In the genomic region with DNA sequence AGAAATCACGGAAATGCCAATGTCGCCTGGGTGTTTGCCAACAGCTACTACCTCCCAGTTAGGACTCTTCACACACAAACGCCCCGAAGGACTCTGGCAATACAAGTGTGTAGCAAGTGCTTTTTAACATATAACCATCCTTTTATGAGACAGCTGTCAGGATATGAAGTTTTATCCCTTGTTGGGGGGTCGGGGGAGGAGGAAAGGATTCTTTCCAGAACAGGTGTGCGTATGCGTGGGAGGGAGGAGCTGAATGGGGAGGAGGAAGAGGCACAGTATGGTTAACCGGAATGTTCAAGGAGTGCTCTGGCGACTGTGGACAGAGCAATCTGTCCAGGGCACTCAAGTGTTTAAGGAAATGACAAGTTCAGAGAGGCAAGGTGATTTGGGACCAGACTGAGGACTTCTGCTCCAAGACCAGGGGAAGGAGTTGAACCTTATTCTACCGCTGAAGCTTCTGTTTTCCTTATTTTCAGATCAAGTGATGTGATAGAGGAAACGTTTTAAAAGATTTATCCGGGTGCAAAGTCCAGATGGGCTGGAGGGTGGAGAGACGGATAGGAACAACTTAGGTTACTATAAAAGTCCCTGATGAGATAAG, we compare ENCODE assay signal across 8 cellular contexts. TPM values are rescaled to one million over a fixed set of nuclear protein-coding genes. Genes with fewer than 3 reads are reported as not detected.
DNase-seq lines count a peak whose midpoint lies in the region; ATAC-seq and TF ChIP-seq lines count a peak whose summit lies in the region.

No MANE protein-coding gene starts in this region.

- H3K4me1 ChIP-seq in ascending aorta (peaks cover 3 to 18% of the 10 kb centered on the region in 2 donors), thoracic aorta (ENCODE audit: control insufficient read depth in 1 of 2, low read depth in 2 of 2) (peaks cover 25 to 38% of the 10 kb centered on the region in 2 donors)

- no peaks in the 10 kb centered on the region for H3K27me3 ChIP-seq in ascending aorta
- H3K27me3 ChIP-seq in thoracic aorta (replicated peaks; ENCODE audit: insufficient read depth), result no peaks in the 10 kb centered on the region

- H3K36me3 ChIP-seq in ascending aorta, result no peaks in the 10 kb centered on the region
- H3K36me3 ChIP-seq in thoracic aorta, result no peaks in the 10 kb centered on the region

- ATAC-seq in thoracic aorta (ENCODE audit: insufficient number of reproducible peaks, low FRiP score, low read depth) (no peak), GM19467 (IDR thresholded peaks at IDR 0.05; ENCODE audit: unreplicated experiment) (no peak), HG03469 (IDR thresholded peaks at IDR 0.05; ENCODE audit: unreplicated experiment) (no peak)

- H3K4me3 ChIP-seq in AG09309 (ENCODE audit: control insufficient read depth, low read depth, low read length), result peak overlapping the region; percentile 76
- peak overlapping the region; percentile 88 to 93 for H3K4me3 ChIP-seq in ascending aorta
- H3K4me3 ChIP-seq in thoracic aorta, result peak overlapping the region; percentile 84

- H3K27ac ChIP-seq in ascending aorta (peak overlapping the region; percentile 87 to 95), thoracic aorta (peak overlapping the region in 1 of 2 donors; percentile 82)

- no peaks in the 10 kb centered on the region for H3K9me3 ChIP-seq in ascending aorta
- no peaks in the 10 kb centered on the region for H3K9me3 ChIP-seq in thoracic aorta

- no peak for DNase-seq in AG09309 (ENCODE audit: low read depth)
- peak; percentile 93 for DNase-seq in HT-29 (ENCODE audit: low spot score)
- DNase-seq in ascending aorta (ENCODE audit: low spot score in 2 of 2), result no peak
- DNase-seq in left kidney (ENCODE audit: low read depth, low spot score), result peak; percentile 79
- DNase-seq in thoracic aorta (ENCODE audit: low spot score), result no peak
- DNase-seq in activated CD4-positive, alpha-beta T cell treated with anti-CD3 and anti-CD28 coated beads, Interleukin-2, amount 50 U/mL, for 4 hours, result no peak

- TF ChIP-seq CTCF in AG09309 (IDR thresholded peaks at IDR 0.05; ENCODE audit: control insufficient read depth, insufficient read depth, low read depth, low read length, missing control alignments) (no peak), ascending aorta (IDR thresholded peaks at IDR 0.05) (no peak), thoracic aorta (IDR thresholded peaks at IDR 0.05) (no peak)

- intact Hi-C loops in ascending aorta (cut with DNase I), result no loop called here

RNA-seq across cellular contexts. Expression of gene TSPAN3, which starts 1.3 kb away (rescaled TPM):
- total RNA-seq in HT-29 (2014; rRNA removed; shearing (Covaris generic)), result 363 and 364 TPM in 2 replicates
- 98.2 TPM for total RNA-seq in ascending aorta
- total RNA-seq in thoracic aorta, result 100 to 1,000 TPM; 215 to 256 TPM

Comparison
In these comparisons a context has a peak if more than half of its experiments do, and no peak if none do; other contexts are left out.
1. DNase-seq: peak in HT-29 (single experiment) and left kidney (single experiment); none in AG09309 (single experiment), ascending aorta (0 of 2), thoracic aorta (single experiment) and activated CD4-positive, alpha-beta T cell treated with anti-CD3 and anti-CD28 coated beads, Interleukin-2, amount 50 U/mL, for 4 hours (0 of 2).
2. Peak in every context shown above with its lines, with median percentiles within 50 percentile points of each other: H3K4me3 ChIP-seq.